15 cellular contexts compared by ENCODE assay signal in genomic region chr6:128252293-128253176, GRCh38.
DNase-seq lines count a peak whose midpoint lies in the region; ATAC-seq lines count a peak whose summit lies in the region.
"Had no signal": no experiment of that assay in that cellular context is flagged by ENCODE, and none has a peak within 500 bp of the region (broad histone marks: within the 10 kb centered on the region; RNA-seq: fewer than 3 reads in every experiment).

No MANE protein-coding gene starts in this region.

- H3K27ac ChIP-seq in mesenchymal stem cell (ENCODE audit: low read length, poor library complexity, severe bottlenecking) = peak overlapping the region; percentile 69
- H3K27ac ChIP-seq: left ventricle myocardium inferior, SJSA1, transverse colon had no signal

- no peaks in the 10 kb centered on the region for H3K9me3 ChIP-seq in mesenchymal stem cell (ENCODE audit: control insufficient read depth, low read length)
- H3K9me3 ChIP-seq: left ventricle myocardium inferior, SJSA1, transverse colon had no signal

- ATAC-seq in GM18511 (IDR thresholded peaks at IDR 0.05; ENCODE audit: unreplicated experiment) (peak; percentile 69), GM21423 (IDR thresholded peaks at IDR 0.05; ENCODE audit: unreplicated experiment) (peak; percentile 73), HG03521 (IDR thresholded peaks at IDR 0.05; ENCODE audit: unreplicated experiment) (peak; percentile 49), GM21528 (IDR thresholded peaks at IDR 0.05; ENCODE audit: low FRiP score, unreplicated experiment) (no peak), GM18858 (IDR thresholded peaks at IDR 0.05; ENCODE audit: unreplicated experiment) (no peak)

- no peak overlapping the region for H2BK120ac ChIP-seq in mesenchymal stem cell (ENCODE audit: low read depth, low read length)

- H3K4ac ChIP-seq in mesenchymal stem cell (ENCODE audit: low read depth in 1 of 2, low read length in 2 of 2) = no peak overlapping the region

- H3K18ac ChIP-seq in mesenchymal stem cell (ENCODE audit: low read depth in 1 of 2, low read length in 2 of 2) = no peak overlapping the region

- no peaks in the 10 kb centered on the region for H3K27me3 ChIP-seq in mesenchymal stem cell (ENCODE audit: control insufficient read depth in 1 of 2, insufficient read depth in 1 of 2, low read length in 2 of 2)
- H3K27me3 ChIP-seq: SJSA1, transverse colon had no signal

- H4K91ac ChIP-seq in mesenchymal stem cell (ENCODE audit: low read length) = no peak overlapping the region

- H2AFZ ChIP-seq in mesenchymal stem cell (ENCODE audit: low read depth, low read length) = no peak overlapping the region

- H2AK5ac ChIP-seq in mesenchymal stem cell (ENCODE audit: low read length, severe bottlenecking) = no peak overlapping the region

- no peak overlapping the region for H3K23ac ChIP-seq in mesenchymal stem cell (ENCODE audit: low read length in 2 of 2)

- no peak overlapping the region for H3K14ac ChIP-seq in mesenchymal stem cell (ENCODE audit: low read length in 2 of 2)

- H3K4me1 ChIP-seq in mesenchymal stem cell (ENCODE audit: control insufficient read depth, insufficient read depth, low read depth, low read length) = peaks cover 2% of the 10 kb centered on the region
- H3K4me1 ChIP-seq: transverse colon had no signal

- H2BK12ac ChIP-seq in mesenchymal stem cell (ENCODE audit: low read length in 2 of 2) = no peak overlapping the region

- no peak overlapping the region for H3K9ac ChIP-seq in mesenchymal stem cell (ENCODE audit: low read length)

- no peak overlapping the region for H2BK15ac ChIP-seq in mesenchymal stem cell (ENCODE audit: low read depth, poor library complexity, severe bottlenecking)

- H3K4me3 ChIP-seq in mesenchymal stem cell (ENCODE audit: insufficient read depth in 1 of 2, low read depth in 1 of 2, low read length in 2 of 2) = no peak overlapping the region
- H3K4me3 ChIP-seq: left ventricle myocardium inferior, SJSA1, transverse colon had no signal

- no peak overlapping the region for H2BK5ac ChIP-seq in mesenchymal stem cell (ENCODE audit: low read depth, low read length, poor library complexity, severe bottlenecking)

- H3K36me3 ChIP-seq in mesenchymal stem cell (ENCODE audit: control insufficient read depth in 1 of 2, insufficient read depth in 2 of 2, low read depth in 1 of 2, low read length in 2 of 2) = no peaks in the 10 kb centered on the region
- H3K36me3 ChIP-seq: left ventricle myocardium inferior, SJSA1, transverse colon had no signal

- peaks cover 15% of the 10 kb centered on the region for H3K79me1 ChIP-seq in mesenchymal stem cell (replicated peaks; ENCODE audit: low read length, poor library complexity, severe bottlenecking)

- no peak overlapping the region for H3K4me2 ChIP-seq in mesenchymal stem cell (ENCODE audit: low read length, poor library complexity, severe bottlenecking)

- DNase-seq in mesenchymal stem cell (no peak), activated gamma-delta T cell (lab: John Stamatoyannopoulos, UW) (no peak), NCI-H1694 (lab: John Stamatoyannopoulos, UW) (no peak)
- DNase-seq: activated B cell treated with CpG ODN at 0.5 μM for 24 hours; anterior cingulate cortex; CD4-positive, CD25-positive, alpha-beta regulatory T cell; left ventricle myocardium inferior; occipital lobe; transverse colon had no signal

- 100% methylated on average over 1 of the region's 4 CpGs for WGBS in mesenchymal stem cell

- H4K8ac ChIP-seq in mesenchymal stem cell (ENCODE audit: low read length) = no peak overlapping the region

Comparison
In these comparisons a context has a peak if more than half of its experiments do, and no peak if none do; other contexts are left out.
1. ATAC-seq: peak in GM18511 (single experiment), GM21423 (single experiment) and HG03521 (single experiment); none in GM21528 (single experiment) and GM18858 (single experiment).